In the genomic region with DNA sequence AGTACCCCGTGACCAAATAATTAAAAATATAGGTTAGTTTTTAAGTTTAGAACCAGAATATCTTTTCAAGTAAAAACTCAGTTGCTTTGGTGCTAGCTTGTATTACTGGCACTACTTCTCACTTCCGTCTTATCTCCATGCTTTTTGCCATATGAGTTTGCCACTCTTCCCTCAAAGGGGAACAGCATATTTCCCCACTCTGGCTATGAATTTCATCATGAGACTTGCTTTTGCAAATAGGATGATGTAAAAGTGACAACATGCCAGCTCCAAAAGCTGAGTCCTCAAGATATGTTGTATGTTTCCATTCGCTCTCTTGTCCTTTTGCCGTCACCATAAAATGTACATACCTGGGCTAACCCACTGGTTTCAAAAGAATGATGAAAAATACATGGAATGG, we compare ENCODE assay signal across 13 cellular contexts.
A peak's percentile ranks its signal among the peaks of the same experiment; 100 is the strongest.
DNase-seq lines count a peak whose midpoint lies in the region; ATAC-seq, FAIRE-seq and TF ChIP-seq lines count a peak whose summit lies in the region.
"Had no signal": no experiment of that assay in that cellular context is flagged by ENCODE, and none has a peak within 500 bp of the region (broad histone marks: within the 10 kb centered on the region; RNA-seq: fewer than 3 reads in every experiment).

No MANE protein-coding gene starts in this region.

- H3K9ac ChIP-seq in IMR-90 (ENCODE audit: low read depth, low read length), result no peak overlapping the region

- H3K9me1 ChIP-seq in IMR-90 (ENCODE audit: insufficient read depth, low read length), result peaks cover 2% of the 10 kb centered on the region; the same call in 1 of the 2 replicates

- no peak for TF ChIP-seq POLR2A in IMR-90 (IDR thresholded peaks at IDR 0.05; ENCODE audit: low read depth, low read length)

- H4K91ac ChIP-seq in IMR-90 (ENCODE audit: insufficient read depth, low read depth, low read length), result peak overlapping the region; percentile 82

- TF ChIP-seq RAD21 in IMR-90 (IDR thresholded peaks at IDR 0.05; ENCODE audit: low read length), result no peak

- peak overlapping the region; percentile 90; the same call in 1 of the 2 replicates for H3K18ac ChIP-seq in IMR-90 (ENCODE audit: low read depth, low read length)

- peak overlapping the region; percentile 32; the same call in 1 of the 2 replicates for H3K56ac ChIP-seq in IMR-90 (ENCODE audit: extremely low read depth, insufficient read depth, low read length)

- peak overlapping the region; percentile 71 for H3K4ac ChIP-seq in IMR-90 (ENCODE audit: low read depth, low read length)

- peak overlapping the region; percentile 66 for H2AK5ac ChIP-seq in IMR-90 (ENCODE audit: low read depth, low read length)

- H3K4me3 ChIP-seq in AG10803 (ENCODE audit: low read length) (no peak overlapping the region), IMR-90 (ENCODE audit: insufficient read depth, low read depth, low read length) (no peak overlapping the region), SJSA1 (no peak overlapping the region), WERI-Rb-1 (ENCODE audit: low read depth, low read length) (no peak overlapping the region)
- H3K4me3 ChIP-seq: PC-9, psoas muscle had no signal

- TF ChIP-seq CTCF in AG10803 (conservative IDR thresholded peaks at IDR 0.05; ENCODE audit: low read length) (no peak), IMR-90 (conservative IDR thresholded peaks at IDR 0.05; ENCODE audit: low read depth, low read length) (no peak), WERI-Rb-1 (IDR thresholded peaks at IDR 0.05; ENCODE audit: low read depth, low read length) (no peak)

- dilution Hi-C loops in IMR-90 (cut with HindIII; ENCODE audit: low sequenced_read_pairs, unreplicated experiment), result no loop called here

- peak overlapping the region; percentile 93 for H2BK120ac ChIP-seq in IMR-90 (ENCODE audit: low read depth, low read length)

- DNase-seq in AG10803 (ENCODE audit: low read depth) (peak; percentile 56), IMR-90 (peak; percentile 52), SJSA1 (ENCODE audit: low read depth in 1 of 2, low spot score in 2 of 2) (no peak), fibroblast of peridontal ligament (ENCODE audit: extremely low read depth) (peak; percentile 69), frontal cortex (ENCODE audit: low spot score in 2 of 2) (no peak), WERI-Rb-1 (no peak), cortex of kidney (lab: John Stamatoyannopoulos, UW) (no peak)
- no peak for DNase-seq in stimulated activated CD4-positive, alpha-beta T cell treated with anti-CD3 and anti-CD28 coated beads, Interleukin-4, amount 100 ng/mL, for 1 hour
- DNase-seq: activated naive CD4-positive, alpha-beta T cell; natural killer cell; PC-9; psoas muscle; stimulated activated CD4-positive, alpha-beta T cell treated with anti-CD3 and anti-CD28 coated beads, Interleukin-15, amount 100 ng/mL, for 24 hours had no signal

- H4K8ac ChIP-seq in IMR-90 (ENCODE audit: low read depth in 2 of 2, low read length in 2 of 2), result peak overlapping the region; percentile 69 to 83

- intact Hi-C loops in IMR-90 (cut with micrococcal nuclease), result loop anchor here (5.0 to 10.0 kb wide), 2 partner anchors 175 to 398 kb away; no protein-coding TSS in a partner anchor

- peak overlapping the region; percentile 41 for H3K27ac ChIP-seq in IMR-90 (ENCODE audit: insufficient read depth, low read length)
- peak overlapping the region; percentile 84; the same call in 1 of the 2 replicates for H3K27ac ChIP-seq in SJSA1
- no peak overlapping the region for H3K27ac ChIP-seq in WERI-Rb-1
- H3K27ac ChIP-seq: PC-9, psoas muscle had no signal

- H3K27me3 ChIP-seq in IMR-90 (ENCODE audit: control insufficient read depth, insufficient read depth, low read length) (no peaks in the 10 kb centered on the region), SJSA1 (replicated peaks) (no peaks in the 10 kb centered on the region), WERI-Rb-1 (ENCODE audit: insufficient read depth, low read depth, severe bottlenecking) (no peaks in the 10 kb centered on the region)

- H3K9me3 ChIP-seq in IMR-90 (ENCODE audit: control insufficient read depth, insufficient read depth, low read length) (no peaks in the 10 kb centered on the region), SJSA1 (replicated peaks) (no peaks in the 10 kb centered on the region), WERI-Rb-1 (ENCODE audit: severe bottlenecking) (no peaks in the 10 kb centered on the region)
- H3K9me3 ChIP-seq: psoas muscle had no signal

- CTCF ChIA-PET in IMR-90 (lab: Yijun Ruan, JAX), result interaction anchor here (0.7 kb wide), 1 partner anchor 1136 kb away, joined by 3 read pairs; no protein-coding TSS in a partner anchor

- in situ Hi-C loops in IMR-90 (cut with MboI; ENCODE audit: low sequenced_read_pairs), result no loop called here

- peak overlapping the region; percentile 68 for H3K14ac ChIP-seq in IMR-90 (replicated peaks; ENCODE audit: low read depth, low read length)

- peak overlapping the region; percentile 84 for H2BK15ac ChIP-seq in IMR-90 (ENCODE audit: low read depth, low read length)

- H3K4me1 ChIP-seq in IMR-90 (ENCODE audit: control insufficient read depth, insufficient read depth, low read length) (peaks cover 10% of the 10 kb centered on the region; the same call in 1 of the 2 replicates), SJSA1 (replicated peaks) (peaks cover 15% of the 10 kb centered on the region)
- H3K4me1 ChIP-seq: psoas muscle had no signal

- peak overlapping the region; percentile 95 for H2BK20ac ChIP-seq in IMR-90 (ENCODE audit: low read depth, low read length)

- POLR2A ChIA-PET in IMR-90 (lab: Charles Lee; ENCODE audit: unreplicated experiment), result no interaction called here

- H3K36me3 ChIP-seq in IMR-90 (ENCODE audit: control insufficient read depth, insufficient read depth, low read length) (no peaks in the 10 kb centered on the region), SJSA1 (no peaks in the 10 kb centered on the region), WERI-Rb-1 (no peaks in the 10 kb centered on the region)

- 100% methylated on average over 1 of the region's 4 CpGs; no CpG with 5 or more reads in 1 of the 2 experiments for WGBS in IMR-90 (ENCODE audit: extremely low coverage in 2 of 2, insufficient read length in 1 of 2), 2 experiments

- H2AFZ ChIP-seq in IMR-90 (replicated peaks; ENCODE audit: low read length, poor library complexity), result no peak overlapping the region
- H2AFZ ChIP-seq: PC-9 had no signal

- no peak for FAIRE-seq in frontal cortex (lab: Jason Lieb, UNC)

- H3K4me2 ChIP-seq in IMR-90 (ENCODE audit: low read depth, low read length), result peak overlapping the region; percentile 69; the same call in 1 of the 2 replicates
- H3K4me2 ChIP-seq: PC-9 had no signal

- ATAC-seq in IMR-90 (ENCODE audit: low read depth), result peak; percentile 8; the same call in 1 of the 2 replicates
- ATAC-seq: natural killer cell, psoas muscle had no signal

- peak overlapping the region; percentile 97 for H2BK5ac ChIP-seq in IMR-90 (ENCODE audit: low read depth, low read length, poor library complexity, severe bottlenecking)

- no TSS peak for BruUV-seq in IMR-90 (replicated peaks; lab: Mats Ljungman, UMichigan)

- no peaks in the 10 kb centered on the region for H3K79me1 ChIP-seq in IMR-90 (ENCODE audit: low read depth in 1 of 2, low read length in 2 of 2)

- H4K5ac ChIP-seq in IMR-90 (ENCODE audit: low read depth, low read length), result peak overlapping the region; percentile 81

- peak overlapping the region; percentile 57; the same call in 1 of the 2 replicates for H3K23ac ChIP-seq in IMR-90 (ENCODE audit: low read depth, low read length)

- H2AK9ac ChIP-seq in IMR-90 (replicated peaks; ENCODE audit: low read depth, low read length, poor library complexity), result no peak overlapping the region

- no peaks in the 10 kb centered on the region for H4K20me1 ChIP-seq in IMR-90 (ENCODE audit: insufficient read depth, low read length)

TF ChIP-seq in IMR-90, 13 proteins besides CTCF, POLR2A, EP300 and RAD21:
- TF ChIP-seq FOS (IDR thresholded peaks at IDR 0.05; ENCODE audit: low read depth, low read length), result no peak
- no peak for TF ChIP-seq MAZ (IDR thresholded peaks at IDR 0.05; ENCODE audit: borderline replicate concordance, low read depth, low read length)
- peak; percentile 76 for TF ChIP-seq CEBPB (IDR thresholded peaks at IDR 0.05; ENCODE audit: low read depth, low read length)

Comparison
In these comparisons a context has a peak if more than half of its experiments do, and no peak if none do; other contexts are left out.
1. DNase-seq: peak in AG10803 (single experiment), IMR-90 (single experiment) and fibroblast of peridontal ligament (single experiment); none in SJSA1 (0 of 2), frontal cortex (0 of 2), WERI-Rb-1 (single experiment), cortex of kidney (single experiment) and stimulated activated CD4-positive, alpha-beta T cell treated with anti-CD3 and anti-CD28 coated beads, Interleukin-4, amount 100 ng/mL, for 1 hour (single experiment).